25 cellular contexts compared by ENCODE assay signal in the genomic region with DNA sequence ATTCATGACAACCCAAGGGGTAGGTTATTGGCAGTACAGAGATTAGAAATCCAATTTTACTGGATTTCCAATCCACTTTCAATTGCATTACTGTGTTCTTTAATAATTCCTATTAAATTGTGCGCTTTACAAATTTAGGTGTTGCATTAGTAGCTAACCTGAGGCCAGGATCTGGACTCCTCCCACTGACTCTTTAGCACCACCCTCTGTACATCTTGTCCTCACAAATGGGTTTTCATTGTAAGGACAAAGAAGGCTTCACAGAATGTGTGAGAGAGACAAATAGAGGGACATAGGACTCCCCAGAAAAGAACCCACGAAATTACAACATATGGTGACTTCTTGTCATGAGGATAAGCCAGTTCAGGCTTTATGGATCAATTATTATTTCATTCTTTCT.
"Had no signal": no experiment of that assay in that cellular context is flagged by ENCODE, and none has a peak within 500 bp of the region (broad histone marks: within the 10 kb centered on the region; RNA-seq: fewer than 3 reads in every experiment).

No MANE protein-coding gene starts in this region.

- H3K27ac ChIP-seq: brain microvascular endothelial cell, cardiac muscle cell, Peyer's patch, RWPE1, SJCRH30, VCaP had no signal

- H3K36me3 Mint-ChIP-seq: activated naive CD4-positive, alpha-beta T cell treated with anti-CD3 and anti-CD28 coated beads, Interleukin-2, amount 50 U/mL, for 24 hours had no signal

- H3K27me3 ChIP-seq: brain microvascular endothelial cell, cardiac muscle cell, MG63, Peyer's patch, SJCRH30 had no signal

- H3K9me3 Mint-ChIP-seq: activated CD8-positive, alpha-beta T cell treated with anti-CD3 and anti-CD28 coated beads for 36 hours; activated naive CD4-positive, alpha-beta T cell treated with anti-CD3 and anti-CD28 coated beads, Interleukin-2, amount 50 U/mL, for 24 hours; activated T-cell treated with anti-CD3 and anti-CD28 coated beads, Interleukin-2, amount 50 U/mL, for 24 hours; activated T-helper 1 cell treated with anti-CD3 and anti-CD28 coated beads, Interleukin-12 subunit alpha, Interleukin-12 subunit beta, Interleukin-2, Interleukin-4 antibody, amounts not matched to agents 30 ng/mL and 10 ng/mL and 1 ng/mL, durations not matched to agents 14 hours and 24 hours and 36 hours had no signal

- H3K36me3 ChIP-seq: brain microvascular endothelial cell, cardiac muscle cell, MG63, Peyer's patch, SJCRH30 had no signal

- H3K4me3 ChIP-seq: cardiac muscle cell, MG63, Peyer's patch, SJCRH30 had no signal

- H3K27me3 Mint-ChIP-seq: activated CD8-positive, alpha-beta T cell treated with anti-CD3 and anti-CD28 coated beads for 36 hours; activated naive CD4-positive, alpha-beta T cell treated with anti-CD3 and anti-CD28 coated beads, Interleukin-2, amount 50 U/mL, for 24 hours; activated T-cell treated with anti-CD3 and anti-CD28 coated beads, Interleukin-2, amount 50 U/mL, for 24 hours had no signal

- H3K9me3 ChIP-seq: MG63, Peyer's patch, SJCRH30, SK-N-SH had no signal

- H3K4me3 Mint-ChIP-seq: activated CD8-positive, alpha-beta T cell treated with anti-CD3 and anti-CD28 coated beads for 36 hours; activated naive CD4-positive, alpha-beta T cell treated with anti-CD3 and anti-CD28 coated beads, Interleukin-2, amount 50 U/mL, for 24 hours; activated T-cell treated with anti-CD3 and anti-CD28 coated beads, Interleukin-2, amount 50 U/mL, for 24 hours; activated T-helper 1 cell treated with anti-CD3 and anti-CD28 coated beads, Interleukin-12 subunit alpha, Interleukin-12 subunit beta, Interleukin-2, Interleukin-4 antibody, amounts not matched to agents 30 ng/mL and 10 ng/mL and 1 ng/mL, durations not matched to agents 14 hours and 24 hours and 36 hours had no signal

- ATAC-seq: activated CD8-positive, alpha-beta T cell treated with anti-CD3 and anti-CD28 coated beads for 36 hours had no signal

- DNase-seq: activated CD4-positive, alpha-beta T cell treated with anti-CD3 and anti-CD28 coated beads for 4 hours; activated CD8-positive, alpha-beta memory T cell treated with anti-CD3 and anti-CD28 coated beads, Interleukin-2, amount 50 U/mL, for 48 hours; activated CD8-positive, alpha-beta T cell treated with anti-CD3 and anti-CD28 coated beads for 36 hours; activated effector memory CD4-positive, alpha-beta T cell treated with Interleukin-2 at 50 U/mL for 16 hours; activated naive CD4-positive, alpha-beta T cell; activated T-cell treated with anti-CD3 and anti-CD28 coated beads, Interleukin-2, amount 50 U/mL, for 24 hours; brain microvascular endothelial cell; MG63; NCI-H1105; NCI-H1436 treated with DMSO at 0.1 percent for 48 hours; NCI-H187; NCI-H2081; NCI-H446; NCI-H524; OCI-M1; Peyer's patch; Right ventricle myocardium superior; SJCRH30; SK-N-SH; T-helper 1 cell had no signal

- H3K4me1 ChIP-seq: Peyer's patch, SJCRH30 had no signal

- H3K27ac Mint-ChIP-seq: activated CD8-positive, alpha-beta T cell treated with anti-CD3 and anti-CD28 coated beads for 36 hours; activated naive CD4-positive, alpha-beta T cell treated with anti-CD3 and anti-CD28 coated beads, Interleukin-2, amount 50 U/mL, for 24 hours; activated T-cell treated with anti-CD3 and anti-CD28 coated beads, Interleukin-2, amount 50 U/mL, for 24 hours; activated T-helper 1 cell treated with anti-CD3 and anti-CD28 coated beads, Interleukin-12 subunit alpha, Interleukin-12 subunit beta, Interleukin-2, Interleukin-4 antibody, amounts not matched to agents 30 ng/mL and 10 ng/mL and 1 ng/mL, durations not matched to agents 14 hours and 24 hours and 36 hours had no signal
